In the genomic region with DNA sequence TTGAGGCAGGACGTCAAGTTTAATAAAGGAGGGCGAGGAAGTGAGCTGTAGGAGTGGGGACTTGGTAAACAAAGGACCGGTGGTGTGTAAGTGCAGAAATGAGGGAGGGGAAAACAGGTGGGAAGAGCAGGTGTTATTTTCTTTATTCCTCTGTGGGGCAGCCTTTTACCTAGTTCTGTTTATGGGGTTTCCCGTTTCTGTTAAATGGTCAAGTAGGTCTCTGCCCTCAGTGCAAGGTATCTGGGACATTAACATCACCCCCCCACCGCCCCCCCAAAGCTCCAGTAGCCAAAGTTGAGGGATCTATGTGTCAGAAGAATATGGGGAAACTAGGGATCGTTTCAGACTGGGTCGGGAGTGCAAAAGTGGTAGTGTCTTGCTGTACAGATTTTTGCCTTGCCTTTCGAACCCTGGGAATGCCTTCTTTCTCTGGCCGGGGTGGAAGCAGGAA, we compare ENCODE assay signal across 8 cellular contexts. TPM values are rescaled to one million over a fixed set of nuclear protein-coding genes. Genes with fewer than 3 reads are reported as not detected.
DNase-seq lines count a peak whose midpoint lies in the region; ATAC-seq and TF ChIP-seq lines count a peak whose summit lies in the region.

No MANE protein-coding gene starts in this region.

- WGBS in iPS DF 6.9 (ENCODE audit: insufficient coverage, insufficient read length): no CpG with 5 or more reads among the region's 9 CpGs

- CTCF ChIA-PET in AG04449 (lab: Yijun Ruan, JAX) (interaction anchor here (0.9 to 1.5 kb wide), 5 partner anchors 13 to 57 kb away, joined by 3 to 4 read pairs (median 3); no protein-coding TSS in a partner anchor), WTC11 (lab: Charles Lee) (interaction anchor here (0.6 to 3.3 kb wide), 8 partner anchors 9 to 244 kb away, joined by 3 to 22 read pairs (median 4); a partner anchor contains a TSS)

- H3K36me3 Mint-ChIP-seq in WTC11: no peaks in the 10 kb centered on the region

- H3K36me3 ChIP-seq in iPS DF 6.9 (ENCODE audit: control insufficient read depth, insufficient read depth, low read length): no peaks in the 10 kb centered on the region

- DNase-seq in AG04449 (ENCODE audit: low read depth, low spot score) (no peak), WTC11 (ENCODE audit: low spot score) (no peak), iPS DF 6.9 (ENCODE audit: low read depth, low spot score) (no peak), substantia nigra (lab: John Stamatoyannopoulos, UW) (no peak), midbrain (lab: John Stamatoyannopoulos, UW) (no peak), ecto neural progenitor cell (ENCODE audit: low spot score) (no peak)
- DNase-seq in stimulated activated CD4-positive, alpha-beta T cell treated with anti-CD3 and anti-CD28 coated beads, Interleukin-1b, Interleukin-23, amount 100 ng/mL, for 48 hours: no peak

- no peak for TF ChIP-seq CTCF in AG04449 (IDR thresholded peaks at IDR 0.05; ENCODE audit: insufficient read depth, low read length, missing control alignments)
- no peak for TF ChIP-seq CTCF in WTC11 (IDR thresholded peaks at IDR 0.05)

- H3K27ac Mint-ChIP-seq in WTC11: peak overlapping the region; percentile 36

- peaks cover 23% of the 10 kb centered on the region for H3K4me1 Mint-ChIP-seq in WTC11

- no peaks in the 10 kb centered on the region for H3K4me1 ChIP-seq in iPS DF 6.9 (ENCODE audit: control insufficient read depth, insufficient read depth, low read length)

- H3K4me3 Mint-ChIP-seq in WTC11: peak overlapping the region; percentile 83

- no peaks in the 10 kb centered on the region for H3K9me3 Mint-ChIP-seq in WTC11

- ATAC-seq in GM21447 (IDR thresholded peaks at IDR 0.05; ENCODE audit: unreplicated experiment): peak; percentile 2
- ATAC-seq in WTC11: no peak

- POLR2A ChIA-PET in AG04449 (lab: Yijun Ruan, JAX): interaction anchor here (0.9 to 1.2 kb wide), 2 partner anchors 13 to 54 kb away, joined by 3 read pairs; no protein-coding TSS in a partner anchor
- POLR2A ChIA-PET in WTC11 (lab: Charles Lee): interaction anchor here (0.7 to 1.3 kb wide), 5 partner anchors 39 to 113 kb away, joined by 3 to 4 read pairs (median 3); a partner anchor contains a TSS

- H3K27me3 Mint-ChIP-seq in WTC11 (ENCODE audit: low read depth): peaks cover 45% of the 10 kb centered on the region

- H3K27ac ChIP-seq in iPS DF 6.9 (ENCODE audit: low read length) (no peak overlapping the region), substantia nigra (ENCODE audit: low read depth, low read length, poor library complexity, severe bottlenecking) (peak overlapping the region; percentile 77)

- no peaks in the 10 kb centered on the region; the same call in 1 of the 2 replicates for H3K27me3 ChIP-seq in iPS DF 6.9 (ENCODE audit: control insufficient read depth, insufficient read depth, low read length)

- no peaks in the 10 kb centered on the region for H3K9me3 ChIP-seq in iPS DF 6.9 (ENCODE audit: control insufficient read depth, insufficient read depth, low read length)

- H3K4me3 ChIP-seq in AG04449 (ENCODE audit: low read depth, low read length) (peak overlapping the region; percentile 76), iPS DF 6.9 (ENCODE audit: low read length) (peak overlapping the region; percentile 41; the same call in 1 of the 2 replicates)

TF ChIP-seq in WTC11, 78 proteins besides CTCF, POLR2A, EP300 and RAD21 (continues in another document):
- TF ChIP-seq, protein P1, sequence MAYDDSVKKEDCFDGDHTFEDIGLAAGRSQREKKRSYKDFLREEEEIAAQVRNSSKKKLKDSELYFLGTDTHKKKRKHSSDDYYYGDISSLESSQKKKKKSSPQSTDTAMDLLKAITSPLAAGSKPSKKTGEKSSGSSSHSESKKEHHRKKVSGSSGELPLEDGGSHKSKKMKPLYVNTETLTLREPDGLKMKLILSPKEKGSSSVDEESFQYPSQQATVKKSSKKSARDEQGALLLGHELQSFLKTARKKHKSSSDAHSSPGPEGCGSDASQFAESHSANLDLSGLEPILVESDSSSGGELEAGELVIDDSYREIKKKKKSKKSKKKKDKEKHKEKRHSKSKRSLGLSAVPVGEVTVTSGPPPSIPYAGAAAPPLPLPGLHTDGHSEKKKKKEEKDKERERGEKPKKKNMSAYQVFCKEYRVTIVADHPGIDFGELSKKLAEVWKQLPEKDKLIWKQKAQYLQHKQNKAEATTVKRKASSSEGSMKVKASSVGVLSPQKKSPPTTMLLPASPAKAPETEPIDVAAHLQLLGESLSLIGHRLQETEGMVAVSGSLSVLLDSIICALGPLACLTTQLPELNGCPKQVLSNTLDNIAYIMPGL (CRISPR knock-in tag; IDR thresholded peaks at IDR 0.05): no peak
- no peak for TF ChIP-seq FOXK1 (CRISPR knock-in tag; IDR thresholded peaks at IDR 0.05)
- TF ChIP-seq FOXP1 (CRISPR knock-in tag; IDR thresholded peaks at IDR 0.05; ENCODE audit: borderline replicate concordance): no peak
- no peak for TF ChIP-seq CREM (CRISPR knock-in tag; IDR thresholded peaks at IDR 0.05)
- TF ChIP-seq ELF4 (CRISPR knock-in tag; IDR thresholded peaks at IDR 0.05; ENCODE audit: low read depth): no peak
- no peak for TF ChIP-seq NFATC4 (CRISPR knock-in tag; IDR thresholded peaks at IDR 0.05)
- TF ChIP-seq, protein P2, sequence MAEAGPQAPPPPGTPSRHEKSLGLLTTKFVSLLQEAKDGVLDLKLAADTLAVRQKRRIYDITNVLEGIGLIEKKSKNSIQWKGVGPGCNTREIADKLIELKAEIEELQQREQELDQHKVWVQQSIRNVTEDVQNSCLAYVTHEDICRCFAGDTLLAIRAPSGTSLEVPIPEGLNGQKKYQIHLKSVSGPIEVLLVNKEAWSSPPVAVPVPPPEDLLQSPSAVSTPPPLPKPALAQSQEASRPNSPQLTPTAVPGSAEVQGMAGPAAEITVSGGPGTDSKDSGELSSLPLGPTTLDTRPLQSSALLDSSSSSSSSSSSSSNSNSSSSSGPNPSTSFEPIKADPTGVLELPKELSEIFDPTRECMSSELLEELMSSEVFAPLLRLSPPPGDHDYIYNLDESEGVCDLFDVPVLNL (CRISPR knock-in tag; IDR thresholded peaks at IDR 0.05; ENCODE audit: borderline replicate concordance, low read depth): no peak
- TF ChIP-seq ZNF317 (CRISPR knock-in tag; IDR thresholded peaks at IDR 0.05; ENCODE audit: borderline replicate concordance, low read depth): no peak
- TF ChIP-seq, protein P3, sequence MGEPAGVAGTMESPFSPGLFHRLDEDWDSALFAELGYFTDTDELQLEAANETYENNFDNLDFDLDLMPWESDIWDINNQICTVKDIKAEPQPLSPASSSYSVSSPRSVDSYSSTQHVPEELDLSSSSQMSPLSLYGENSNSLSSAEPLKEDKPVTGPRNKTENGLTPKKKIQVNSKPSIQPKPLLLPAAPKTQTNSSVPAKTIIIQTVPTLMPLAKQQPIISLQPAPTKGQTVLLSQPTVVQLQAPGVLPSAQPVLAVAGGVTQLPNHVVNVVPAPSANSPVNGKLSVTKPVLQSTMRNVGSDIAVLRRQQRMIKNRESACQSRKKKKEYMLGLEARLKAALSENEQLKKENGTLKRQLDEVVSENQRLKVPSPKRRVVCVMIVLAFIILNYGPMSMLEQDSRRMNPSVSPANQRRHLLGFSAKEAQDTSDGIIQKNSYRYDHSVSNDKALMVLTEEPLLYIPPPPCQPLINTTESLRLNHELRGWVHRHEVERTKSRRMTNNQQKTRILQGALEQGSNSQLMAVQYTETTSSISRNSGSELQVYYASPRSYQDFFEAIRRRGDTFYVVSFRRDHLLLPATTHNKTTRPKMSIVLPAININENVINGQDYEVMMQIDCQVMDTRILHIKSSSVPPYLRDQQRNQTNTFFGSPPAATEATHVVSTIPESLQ (CRISPR knock-in tag; IDR thresholded peaks at IDR 0.05): no peak
- no peak for TF ChIP-seq FOXJ3 (CRISPR knock-in tag; IDR thresholded peaks at IDR 0.05; ENCODE audit: borderline replicate concordance)
- no peak for TF ChIP-seq HMGA2 (CRISPR knock-in tag; IDR thresholded peaks at IDR 0.05)
- TF ChIP-seq, protein P4, sequence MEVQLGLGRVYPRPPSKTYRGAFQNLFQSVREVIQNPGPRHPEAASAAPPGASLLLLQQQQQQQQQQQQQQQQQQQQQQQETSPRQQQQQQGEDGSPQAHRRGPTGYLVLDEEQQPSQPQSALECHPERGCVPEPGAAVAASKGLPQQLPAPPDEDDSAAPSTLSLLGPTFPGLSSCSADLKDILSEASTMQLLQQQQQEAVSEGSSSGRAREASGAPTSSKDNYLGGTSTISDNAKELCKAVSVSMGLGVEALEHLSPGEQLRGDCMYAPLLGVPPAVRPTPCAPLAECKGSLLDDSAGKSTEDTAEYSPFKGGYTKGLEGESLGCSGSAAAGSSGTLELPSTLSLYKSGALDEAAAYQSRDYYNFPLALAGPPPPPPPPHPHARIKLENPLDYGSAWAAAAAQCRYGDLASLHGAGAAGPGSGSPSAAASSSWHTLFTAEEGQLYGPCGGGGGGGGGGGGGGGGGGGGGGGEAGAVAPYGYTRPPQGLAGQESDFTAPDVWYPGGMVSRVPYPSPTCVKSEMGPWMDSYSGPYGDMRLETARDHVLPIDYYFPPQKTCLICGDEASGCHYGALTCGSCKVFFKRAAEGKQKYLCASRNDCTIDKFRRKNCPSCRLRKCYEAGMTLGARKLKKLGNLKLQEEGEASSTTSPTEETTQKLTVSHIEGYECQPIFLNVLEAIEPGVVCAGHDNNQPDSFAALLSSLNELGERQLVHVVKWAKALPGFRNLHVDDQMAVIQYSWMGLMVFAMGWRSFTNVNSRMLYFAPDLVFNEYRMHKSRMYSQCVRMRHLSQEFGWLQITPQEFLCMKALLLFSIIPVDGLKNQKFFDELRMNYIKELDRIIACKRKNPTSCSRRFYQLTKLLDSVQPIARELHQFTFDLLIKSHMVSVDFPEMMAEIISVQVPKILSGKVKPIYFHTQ (CRISPR knock-in tag; IDR thresholded peaks at IDR 0.05): no peak
- no peak for TF ChIP-seq ETV6 (CRISPR knock-in tag; IDR thresholded peaks at IDR 0.05)
- TF ChIP-seq CBFB (CRISPR knock-in tag; IDR thresholded peaks at IDR 0.05; ENCODE audit: low read depth): no peak
- no peak for TF ChIP-seq MXD4 (CRISPR knock-in tag; IDR thresholded peaks at IDR 0.05; ENCODE audit: borderline replicate concordance)
- TF ChIP-seq, protein P5, sequence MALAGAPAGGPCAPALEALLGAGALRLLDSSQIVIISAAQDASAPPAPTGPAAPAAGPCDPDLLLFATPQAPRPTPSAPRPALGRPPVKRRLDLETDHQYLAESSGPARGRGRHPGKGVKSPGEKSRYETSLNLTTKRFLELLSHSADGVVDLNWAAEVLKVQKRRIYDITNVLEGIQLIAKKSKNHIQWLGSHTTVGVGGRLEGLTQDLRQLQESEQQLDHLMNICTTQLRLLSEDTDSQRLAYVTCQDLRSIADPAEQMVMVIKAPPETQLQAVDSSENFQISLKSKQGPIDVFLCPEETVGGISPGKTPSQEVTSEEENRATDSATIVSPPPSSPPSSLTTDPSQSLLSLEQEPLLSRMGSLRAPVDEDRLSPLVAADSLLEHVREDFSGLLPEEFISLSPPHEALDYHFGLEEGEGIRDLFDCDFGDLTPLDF (CRISPR knock-in tag; IDR thresholded peaks at IDR 0.05): no peak
- no peak for TF ChIP-seq NFE2L1 (CRISPR knock-in tag; IDR thresholded peaks at IDR 0.05)

RNA-seq across cellular contexts. Expression of a gene that starts 0.9 kb away (rescaled TPM):
- total RNA-seq in WTC11 (2021): 35.9 to 36.9 TPM (median 36.4 TPM) in 3 replicates
